10 cellular contexts compared by ENCODE assay signal in the genomic region with DNA sequence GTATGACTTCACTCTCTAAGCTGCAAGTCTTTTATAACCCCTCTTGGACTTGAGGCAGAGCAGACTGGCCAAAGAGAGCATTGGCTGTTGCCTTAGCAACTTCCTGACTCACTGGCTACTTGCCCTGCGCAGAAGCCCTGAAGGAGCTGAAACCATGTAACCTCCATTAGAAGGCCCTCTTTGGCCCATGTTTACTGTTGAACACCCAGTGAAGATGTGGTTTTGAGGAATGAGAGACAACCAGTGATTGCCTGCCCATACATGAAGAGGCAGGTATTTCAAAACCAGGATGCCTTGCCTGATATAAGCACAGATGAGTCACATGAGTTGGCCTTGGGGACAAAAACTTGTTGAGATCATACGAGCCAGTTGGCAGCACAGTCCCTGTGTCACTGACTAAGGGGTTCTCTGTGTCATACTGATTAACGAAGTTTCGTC.
DNase-seq lines count a peak whose midpoint lies in the region; ATAC-seq and TF ChIP-seq lines count a peak whose summit lies in the region.
"Had no signal": no experiment of that assay in that cellular context is flagged by ENCODE, and none has a peak within 500 bp of the region (broad histone marks: within the 10 kb centered on the region; RNA-seq: fewer than 3 reads in every experiment).

No MANE protein-coding gene starts in this region.

- WGBS in upper lobe of left lung, 2 donors: 66 to 69% methylated on average over 4 of the region's 4 CpGs

- H3K36me3 ChIP-seq in brain microvascular endothelial cell (replicated peaks) (no peaks in the 10 kb centered on the region), upper lobe of left lung (no peaks in the 10 kb centered on the region)

- no peaks in the 10 kb centered on the region for H3K9me3 Mint-ChIP-seq in activated CD4-positive, alpha-beta T cell treated with anti-CD3 and anti-CD28 coated beads, Interleukin-2, amount 10 ng/mL, durations not matched to agents 24 days and 14 days
- H3K9me3 Mint-ChIP-seq: T-helper 2 cell treated with Interferon-gamma antibody and Interleukin-4, amounts not matched to agents 5 μg/mL and 100 μg/mL, for 36 hours had no signal

- H3K9me3 ChIP-seq in upper lobe of left lung: no peaks in the 10 kb centered on the region

- no peaks in the 10 kb centered on the region for H3K36me3 Mint-ChIP-seq in activated CD4-positive, alpha-beta T cell treated with anti-CD3 and anti-CD28 coated beads, Interleukin-2, amount 10 ng/mL, durations not matched to agents 24 days and 14 days (ENCODE audit: low read depth)

- H3K4me3 ChIP-seq in brain microvascular endothelial cell (ENCODE audit: low read depth, low read length) (no peak overlapping the region), upper lobe of left lung (no peak overlapping the region)

- H3K4me1 Mint-ChIP-seq in activated CD4-positive, alpha-beta T cell treated with anti-CD3 and anti-CD28 coated beads, Interleukin-2, amount 10 ng/mL, durations not matched to agents 24 days and 14 days: no peaks in the 10 kb centered on the region

- no peak for TF ChIP-seq POLR2A in upper lobe of left lung (IDR thresholded peaks at IDR 0.05)

- peak; percentile 89 to 92 for ATAC-seq in upper lobe of left lung (ENCODE audit: low FRiP score in 2 of 2)
- ATAC-seq in GM18498 (IDR thresholded peaks at IDR 0.05; ENCODE audit: unreplicated experiment): no peak

- peak in 1 of 4 donors; percentile 59 for TF ChIP-seq EP300 in upper lobe of left lung (IDR thresholded peaks at IDR 0.05)

- no peak overlapping the region for H3K4me3 Mint-ChIP-seq in activated CD4-positive, alpha-beta T cell treated with anti-CD3 and anti-CD28 coated beads, Interleukin-2, amount 10 ng/mL, durations not matched to agents 24 days and 14 days
- H3K4me3 Mint-ChIP-seq: T-helper 2 cell treated with Interferon-gamma antibody and Interleukin-4, amounts not matched to agents 5 μg/mL and 100 μg/mL, for 36 hours had no signal

- no peaks in the 10 kb centered on the region for H3K27me3 ChIP-seq in brain microvascular endothelial cell (replicated peaks)
- H3K27me3 ChIP-seq in upper lobe of left lung: no peaks in the 10 kb centered on the region

- intact Hi-C loops in activated CD4-positive, alpha-beta T cell treated with anti-CD3 and anti-CD28 coated beads, Interleukin-2, amount 10 ng/mL, durations not matched to agents 24 days and 14 days (cut with micrococcal nuclease): no loop called here

- DNase-seq in HT1080 (ENCODE audit: low read depth) (peak; percentile 31), brain microvascular endothelial cell (peak; percentile 24), hepatic stellate cell (ENCODE audit: low spot score) (peak; percentile 12), upper lobe of left lung (peak in 1 of 2 donors; percentile 61), hippocampal formation (lab: John Stamatoyannopoulos, UW) (no peak)
- DNase-seq in activated CD4-positive, alpha-beta T cell treated with anti-CD3 and anti-CD28 coated beads, Interleukin-2, amount 10 ng/mL, durations not matched to agents 24 days and 14 days: no peak
- DNase-seq: cortex of kidney, NCI-H524 had no signal

- in situ Hi-C loops in brain microvascular endothelial cell (cut with HindIII; ENCODE audit: low pct_ligation_motif_present, low sequenced_read_pairs): no loop called here

- H3K27ac Mint-ChIP-seq in activated CD4-positive, alpha-beta T cell treated with anti-CD3 and anti-CD28 coated beads, Interleukin-2, amount 10 ng/mL, durations not matched to agents 24 days and 14 days: no peak overlapping the region
- H3K27ac Mint-ChIP-seq: T-helper 2 cell treated with Interferon-gamma antibody and Interleukin-4, amounts not matched to agents 5 μg/mL and 100 μg/mL, for 36 hours had no signal

- peaks cover 3% of the 10 kb centered on the region for H3K27me3 Mint-ChIP-seq in activated CD4-positive, alpha-beta T cell treated with anti-CD3 and anti-CD28 coated beads, Interleukin-2, amount 10 ng/mL, durations not matched to agents 24 days and 14 days

- TF ChIP-seq CTCF in brain microvascular endothelial cell (IDR thresholded peaks at IDR 0.05; ENCODE audit: low read depth, low read length, missing control alignments) (no peak), upper lobe of left lung (IDR thresholded peaks at IDR 0.05) (no peak)

- no peak overlapping the region for H3K27ac ChIP-seq in brain microvascular endothelial cell
- H3K27ac ChIP-seq in upper lobe of left lung: peak overlapping the region in 1 of 4 donors; percentile 32

- H3K4me1 ChIP-seq in upper lobe of left lung: peaks cover 0 to 4% (median 2%) of the 10 kb centered on the region in 4 donors

Comparison
In these comparisons a context has a peak if more than half of its experiments do, and no peak if none do; other contexts are left out.
1. DNase-seq: peak in HT1080 (single experiment), brain microvascular endothelial cell (single experiment) and hepatic stellate cell (single experiment); none in activated CD4-positive, alpha-beta T cell treated with anti-CD3 and anti-CD28 coated beads, Interleukin-2, amount 10 ng/mL, durations not matched to agents 24 days and 14 days (single experiment) and hippocampal formation (0 of 2).